Comparison of ENCODE assay signal across 1 cellular context in genomic region chr1:226401407-226402303, GRCh38.
TF ChIP-seq lines count a peak whose summit lies in the region.

No MANE protein-coding gene starts in this region.

TF ChIP-seq in HEK293, 187 proteins besides CTCF, POLR2A, EP300 and RAD21 (continued from another document):
- TF ChIP-seq AEBP2 (tag by site-specific recombination; IDR thresholded peaks at IDR 0.05; ENCODE audit: borderline replicate concordance) (no peak), ZNF629 (tag by site-specific recombination; IDR thresholded peaks at IDR 0.05) (peak; percentile 63), KLF17 (tag by site-specific recombination; IDR thresholded peaks at IDR 0.05) (no peak), KLF1 (tag by site-specific recombination; IDR thresholded peaks at IDR 0.05) (peak; percentile 58), SCRT2 (tag by site-specific recombination; IDR thresholded peaks at IDR 0.05) (peak; percentile 78), SCRT1 (tag by site-specific recombination; IDR thresholded peaks at IDR 0.05; ENCODE audit: borderline replicate concordance) (peak; percentile 41; the same call in 1 of the 2 replicates), MZF1 (tag by site-specific recombination; IDR thresholded peaks at IDR 0.05; ENCODE audit: borderline replicate concordance) (no peak), PRDM10 (tag by site-specific recombination; IDR thresholded peaks at IDR 0.05) (peak; percentile 33; the same call in 1 of the 2 replicates), ZNF169 (tag by site-specific recombination; IDR thresholded peaks at IDR 0.05) (no peak), ZNF560 (tag by site-specific recombination; IDR thresholded peaks at IDR 0.05; ENCODE audit: borderline replicate concordance) (no peak)
